ENCODE assay signal across 1 cellular context in genomic region chr7:99788554-99788953, GRCh38.
TF ChIP-seq lines count a peak whose summit lies in the region.

No MANE protein-coding gene starts in this region.

TF ChIP-seq in HepG2, 621 proteins besides CTCF, POLR2A, EP300 and RAD21:
- TF ChIP-seq KDM5B (CRISPR knock-in tag; IDR thresholded peaks at IDR 0.05; ENCODE audit: borderline replicate concordance), result no peak
- TF ChIP-seq ZNF850 (CRISPR knock-in tag; conservative IDR thresholded peaks at IDR 0.05), result no peak
- no peak for TF ChIP-seq ZBTB25 (CRISPR knock-in tag; IDR thresholded peaks at IDR 0.05)
- no peak for TF ChIP-seq BHLHE40 (IDR thresholded peaks at IDR 0.05; ENCODE audit: low read length)
- no peak for TF ChIP-seq NR0B2 (CRISPR knock-in tag; IDR thresholded peaks at IDR 0.05)
- TF ChIP-seq ZNF646 (CRISPR knock-in tag; IDR thresholded peaks at IDR 0.05), result no peak
